Comparison of ENCODE assay signal across 16 cellular contexts in genomic region chr12:31742891-31743290, GRCh38. TPM values are rescaled to one million over a fixed set of nuclear protein-coding genes. Genes with fewer than 3 reads are reported as not detected.
DNase-seq lines count a peak whose midpoint lies in the region; ATAC-seq and TF ChIP-seq lines count a peak whose summit lies in the region.
"Had no signal": no experiment of that assay in that cellular context is flagged by ENCODE, and none has a peak within 500 bp of the region (broad histone marks: within the 10 kb centered on the region; RNA-seq: fewer than 3 reads in every experiment).

No MANE protein-coding gene starts in this region.

- no peak overlapping the region for H3K4ac ChIP-seq in trophoblast cell (ENCODE audit: low read depth, low read length)

- no peak overlapping the region for H2BK120ac ChIP-seq in trophoblast cell (ENCODE audit: insufficient read depth, low read length, poor library complexity)

- no peaks in the 10 kb centered on the region; the same call in 1 of the 2 replicates for H3K9me2 ChIP-seq in MM.1S (replicated peaks; ENCODE audit: insufficient read depth, low read length)
- no peaks in the 10 kb centered on the region for H3K9me2 ChIP-seq in SK-N-SH

- H3K4me1 Mint-ChIP-seq in T-helper 17 cell: peaks cover 29% of the 10 kb centered on the region
- H3K4me1 Mint-ChIP-seq in osteocyte (ENCODE audit: unreplicated experiment): peaks cover 14% of the 10 kb centered on the region

- no peaks in the 10 kb centered on the region for H3K9me3 Mint-ChIP-seq in osteocyte (ENCODE audit: unreplicated experiment)
- H3K9me3 Mint-ChIP-seq: activated T-cell treated with anti-CD3 and anti-CD28 coated beads, Interleukin-2, amount 50 U/mL, for 72 hours; stimulated activated naive CD8-positive, alpha-beta T cell treated with anti-CD3 and anti-CD28 coated beads, Interleukin-15, amount 100 ng/mL, for 72 hours had no signal

- CTCF ChIA-PET in SK-N-SH (lab: Yijun Ruan, JAX) (interaction anchor here (1.0 to 1.2 kb wide), 2 partner anchors 10 to 14 kb away, joined by 3 to 5 read pairs; partner anchors contain the start of gene AMN1), A673 (lab: Charles Lee) (no interaction called here)

- no CpG with 5 or more reads among the region's 1 CpG for WGBS in trophoblast cell (ENCODE audit: extremely low coverage, insufficient coverage, insufficient read length)
- 39% methylated on average over 1 of the region's 1 CpG for WGBS in SK-N-SH (ENCODE audit: low lambda C conversion rate)

- no peak for TF ChIP-seq EP300 in SK-N-SH (IDR thresholded peaks at IDR 0.05; ENCODE audit: borderline replicate concordance in 1 of 2, low read depth in 1 of 2, low read length in 1 of 2)

- no peak overlapping the region for H4K8ac ChIP-seq in trophoblast cell (ENCODE audit: low read depth, low read length)

- no peak overlapping the region for H3K14ac ChIP-seq in trophoblast cell (ENCODE audit: low read length)

- H3K36me3 ChIP-seq in DND-41 (ENCODE audit: insufficient read depth, low read length) (no peaks in the 10 kb centered on the region), MM.1S (replicated peaks; ENCODE audit: insufficient read depth, low read length) (no peaks in the 10 kb centered on the region), trophoblast cell (ENCODE audit: control insufficient read depth in 1 of 2, insufficient read depth in 2 of 2, low read length in 2 of 2) (no peaks in the 10 kb centered on the region), SK-N-SH (replicated peaks in 1 of 2; ENCODE audit: control insufficient read depth in 1 of 2, insufficient read depth in 2 of 2, low read length in 1 of 2) (no peaks in the 10 kb centered on the region), A673 (ENCODE audit: insufficient read depth, low read length, poor library complexity, severe bottlenecking) (no peaks in the 10 kb centered on the region)

- H4K20me1 ChIP-seq in DND-41 (ENCODE audit: insufficient read depth, low read length): no peaks in the 10 kb centered on the region
- H4K20me1 ChIP-seq in MM.1S (ENCODE audit: insufficient read depth, low read length): no peaks in the 10 kb centered on the region
- no peaks in the 10 kb centered on the region for H4K20me1 ChIP-seq in SK-N-SH (ENCODE audit: insufficient read depth)

- DNase-seq in DND-41 (no peak), MM.1S (peak; percentile 38), T-helper 17 cell (no peak), trophoblast cell (no peak), SK-N-SH (no peak), A673 (ENCODE audit: low spot score) (no peak), osteocyte (ENCODE audit: extremely low spot score, unreplicated experiment) (no peak)
- DNase-seq: activated CD4-positive, alpha-beta T cell treated with anti-CD3 and anti-CD28 coated beads for 36 hours; activated T-cell treated with anti-CD3 and anti-CD28 coated beads, Interleukin-2, amount 50 U/mL, for 72 hours; amygdala; foreskin fibroblast; NCI-H1105; NCI-H510A treated with DMSO at 0.1 percent for 48 hours; stimulated activated naive CD8-positive, alpha-beta T cell treated with anti-CD3 and anti-CD28 coated beads, Interleukin-15, amount 100 ng/mL, for 72 hours had no signal

- H3K27ac ChIP-seq in DND-41 (ENCODE audit: low read length) (peak overlapping the region; percentile 48), MM.1S (ENCODE audit: low read length) (no peak overlapping the region), trophoblast cell (ENCODE audit: low read depth, low read length) (no peak overlapping the region), SK-N-SH (ENCODE audit: low read depth in 2 of 2, low read length in 1 of 2) (no peak overlapping the region), A673 (ENCODE audit: low read depth, low read length, poor library complexity, severe bottlenecking) (no peak overlapping the region)
- H3K27ac ChIP-seq: SK-N-MC had no signal

- TF ChIP-seq RAD21 in SK-N-SH (IDR thresholded peaks at IDR 0.05; ENCODE audit: low read length): no peak

- no peak overlapping the region for H2BK5ac ChIP-seq in trophoblast cell (ENCODE audit: low read depth, low read length, poor library complexity)

- H3K27me3 ChIP-seq in DND-41 (ENCODE audit: insufficient read depth, low read length, poor library complexity): no peaks in the 10 kb centered on the region
- H3K27me3 ChIP-seq in MM.1S (replicated peaks; ENCODE audit: insufficient read depth, low read length): no peaks in the 10 kb centered on the region
- H3K27me3 ChIP-seq in trophoblast cell (ENCODE audit: insufficient read depth, low read length): no peaks in the 10 kb centered on the region
- H3K27me3 ChIP-seq in SK-N-SH (ENCODE audit: insufficient read depth): no peaks in the 10 kb centered on the region
- H3K27me3 ChIP-seq in A673 (replicated peaks; ENCODE audit: insufficient read depth, low read depth, low read length, poor library complexity): no peaks in the 10 kb centered on the region

- peaks cover 50% of the 10 kb centered on the region for H3K4me1 ChIP-seq in DND-41 (ENCODE audit: insufficient read depth, low read length)
- peaks cover 5% of the 10 kb centered on the region; the same call in 1 of the 2 replicates for H3K4me1 ChIP-seq in MM.1S (ENCODE audit: low read length)
- H3K4me1 ChIP-seq in trophoblast cell (ENCODE audit: control insufficient read depth in 1 of 2, insufficient read depth in 2 of 2, low read length in 2 of 2): no peaks in the 10 kb centered on the region
- H3K4me1 ChIP-seq in SK-N-SH (ENCODE audit: control insufficient read depth in 1 of 2, insufficient read depth in 2 of 2, low read depth in 1 of 2, low read length in 1 of 2): peaks cover 0 to 16% of the 10 kb centered on the region in 2 experiments; a peak in 1 of 4 replicates
- H3K4me1 ChIP-seq in A673 (ENCODE audit: insufficient read depth, low read length, poor library complexity, severe bottlenecking): peaks cover 29% of the 10 kb centered on the region

- H3K27ac Mint-ChIP-seq in T-helper 17 cell (peak overlapping the region; percentile 83), osteocyte (ENCODE audit: unreplicated experiment) (no peak overlapping the region)
- H3K27ac Mint-ChIP-seq: activated CD4-positive, alpha-beta T cell treated with anti-CD3 and anti-CD28 coated beads for 36 hours; activated T-cell treated with anti-CD3 and anti-CD28 coated beads, Interleukin-2, amount 50 U/mL, for 72 hours; stimulated activated naive CD8-positive, alpha-beta T cell treated with anti-CD3 and anti-CD28 coated beads, Interleukin-15, amount 100 ng/mL, for 72 hours had no signal

- H3K79me2 ChIP-seq in DND-41 (ENCODE audit: insufficient read depth, low read length) (no peaks in the 10 kb centered on the region), MM.1S (ENCODE audit: low read length) (no peaks in the 10 kb centered on the region), trophoblast cell (ENCODE audit: control insufficient read depth, insufficient read depth, low read length, poor library complexity) (peaks cover 2% of the 10 kb centered on the region), SK-N-SH (ENCODE audit: insufficient read depth) (no peaks in the 10 kb centered on the region)

- H3K18ac ChIP-seq in trophoblast cell (ENCODE audit: low read length): no peak overlapping the region

- ATAC-seq in DND-41 (ENCODE audit: insufficient read depth, low read depth): no peak; the same call in 2 of the 3 replicates
- peak; percentile 45 for ATAC-seq in T-helper 17 cell
- no peak for ATAC-seq in GM21528 (IDR thresholded peaks at IDR 0.05; ENCODE audit: low FRiP score, unreplicated experiment)
- ATAC-seq: activated CD4-positive, alpha-beta T cell treated with anti-CD3 and anti-CD28 coated beads for 36 hours; activated T-cell treated with anti-CD3 and anti-CD28 coated beads, Interleukin-2, amount 50 U/mL, for 72 hours; stimulated activated naive CD8-positive, alpha-beta T cell treated with anti-CD3 and anti-CD28 coated beads, Interleukin-15, amount 100 ng/mL, for 72 hours had no signal

- H3K36me3 Mint-ChIP-seq in T-helper 17 cell (ENCODE audit: low read depth) (no peaks in the 10 kb centered on the region), osteocyte (ENCODE audit: unreplicated experiment) (no peaks in the 10 kb centered on the region)

- H3K9ac ChIP-seq in DND-41 (ENCODE audit: low read depth, low read length) (no peak overlapping the region), MM.1S (ENCODE audit: low read length) (no peak overlapping the region), trophoblast cell (ENCODE audit: low read length) (peak overlapping the region; percentile 1), SK-N-SH (no peak overlapping the region)

- no peak overlapping the region for H4K91ac ChIP-seq in trophoblast cell (ENCODE audit: low read depth, low read length)

- POLR2A ChIA-PET in SK-N-SH (lab: Yijun Ruan, JAX) (interaction anchor here (1.6 kb wide), 1 partner anchor 14 kb away, joined by 4 read pairs; the partner anchor contains the start of gene AMN1), A673 (lab: Charles Lee; ENCODE audit: low non-redundant PET) (no interaction called here)

- no peak overlapping the region for H2AK5ac ChIP-seq in trophoblast cell (ENCODE audit: low read length)

- H3K4me3 ChIP-seq in DND-41 (ENCODE audit: low read depth in 1 of 2, low read length in 2 of 2): no peak overlapping the region
- no peak overlapping the region for H3K4me3 ChIP-seq in MM.1S (ENCODE audit: low read length)
- H3K4me3 ChIP-seq in trophoblast cell (ENCODE audit: low read depth, low read length): no peak overlapping the region
- no peak overlapping the region for H3K4me3 ChIP-seq in SK-N-SH (ENCODE audit: low read depth in 2 of 2, low read length in 1 of 2)
- no peak overlapping the region for H3K4me3 ChIP-seq in A673 (ENCODE audit: low read depth, low read length, poor library complexity, severe bottlenecking)
- H3K4me3 ChIP-seq: SK-N-MC had no signal

- H3K27me3 Mint-ChIP-seq in T-helper 17 cell (no peaks in the 10 kb centered on the region), osteocyte (ENCODE audit: unreplicated experiment) (no peaks in the 10 kb centered on the region)
- H3K27me3 Mint-ChIP-seq: activated CD4-positive, alpha-beta T cell treated with anti-CD3 and anti-CD28 coated beads for 36 hours; stimulated activated naive CD8-positive, alpha-beta T cell treated with anti-CD3 and anti-CD28 coated beads, Interleukin-15, amount 100 ng/mL, for 72 hours had no signal

- H3K9me3 ChIP-seq in DND-41 (ENCODE audit: insufficient read depth, low read length, severe bottlenecking) (no peaks in the 10 kb centered on the region), MM.1S (replicated peaks; ENCODE audit: insufficient read depth, low read length) (no peaks in the 10 kb centered on the region), T-helper 17 cell (ENCODE audit: control insufficient read depth, low read length, poor library complexity, severe bottlenecking) (no peaks in the 10 kb centered on the region), trophoblast cell (ENCODE audit: insufficient read depth, low read depth, low read length) (peaks cover 2% of the 10 kb centered on the region), SK-N-SH (no peaks in the 10 kb centered on the region), A673 (ENCODE audit: low read depth, low read length, poor library complexity, severe bottlenecking) (no peaks in the 10 kb centered on the region)

- H3F3A ChIP-seq in MM.1S (ENCODE audit: insufficient read depth, low read length) (no peaks in the 10 kb centered on the region), SK-N-SH (replicated peaks; ENCODE audit: insufficient read depth) (no peaks in the 10 kb centered on the region)

- H2BK12ac ChIP-seq in trophoblast cell (ENCODE audit: low read length): no peak overlapping the region

- no peaks in the 10 kb centered on the region for H3K79me1 ChIP-seq in trophoblast cell (ENCODE audit: low read length)

- H3K4me2 ChIP-seq in DND-41 (ENCODE audit: insufficient read depth, low read length) (no peak overlapping the region), MM.1S (ENCODE audit: low read depth, low read length) (no peak overlapping the region), trophoblast cell (ENCODE audit: low read length) (no peak overlapping the region), SK-N-SH (no peak overlapping the region)

- no peak overlapping the region for H3K23ac ChIP-seq in trophoblast cell (ENCODE audit: low read length)

- BruUV-seq in A673 (replicated peaks; lab: Mats Ljungman, UMichigan): no TSS peak

- no peak overlapping the region for H3K4me3 Mint-ChIP-seq in T-helper 17 cell
- H3K4me3 Mint-ChIP-seq in osteocyte (ENCODE audit: unreplicated experiment): no peak overlapping the region
- H3K4me3 Mint-ChIP-seq: activated CD4-positive, alpha-beta T cell treated with anti-CD3 and anti-CD28 coated beads for 36 hours; activated T-cell treated with anti-CD3 and anti-CD28 coated beads, Interleukin-2, amount 50 U/mL, for 72 hours; stimulated activated naive CD8-positive, alpha-beta T cell treated with anti-CD3 and anti-CD28 coated beads, Interleukin-15, amount 100 ng/mL, for 72 hours had no signal

- TF ChIP-seq CTCF in DND-41 (IDR thresholded peaks at IDR 0.05; ENCODE audit: borderline replicate concordance, extremely low read depth, low read length, poor library complexity, severe bottlenecking): peak; percentile 23
- TF ChIP-seq CTCF in MM.1S (IDR thresholded peaks at IDR 0.05; ENCODE audit: low read length): no peak
- TF ChIP-seq CTCF in SK-N-SH (IDR thresholded peaks at IDR 0.05): no peak
- TF ChIP-seq CTCF in A673 (conservative IDR thresholded peaks at IDR 0.05; ENCODE audit: low read depth, low read length): no peak
- TF ChIP-seq CTCF in osteocyte (IDR thresholded peaks at IDR 0.05): no peak

- intact Hi-C loops in A673 (cut with micrococcal nuclease; ENCODE audit: unreplicated experiment): no loop called here

- H4K12ac ChIP-seq in trophoblast cell (ENCODE audit: low read depth, low read length): no peak overlapping the region

- peak overlapping the region; percentile 21; the same call in 1 of the 2 replicates for H2AFZ ChIP-seq in DND-41 (ENCODE audit: low read depth, low read length)
- no peak overlapping the region for H2AFZ ChIP-seq in MM.1S (ENCODE audit: low read length)
- H2AFZ ChIP-seq in trophoblast cell (ENCODE audit: insufficient read depth, low read length, poor library complexity): no peak overlapping the region
- H2AFZ ChIP-seq in SK-N-SH (ENCODE audit: low read depth): no peak overlapping the region

RNA-seq across cellular contexts. Expression of gene AMN1, which starts 14.1 kb away (rescaled TPM):
- total RNA-seq in T-helper 17 cell: 1 to 10 TPM; 2.0 to 4.6 TPM
- 5.4 and 6.1 TPM in 2 replicates for polyA plus RNA-seq in trophoblast cell (2013)
- 8.6 and 11.6 TPM in 2 replicates for polyA plus RNA-seq in SK-N-SH (2012; rRNA removed)
- 14.1 and 20.2 TPM in 2 replicates for polyA plus RNA-seq in SK-N-SH (2012; cell fraction: cytosol; rRNA removed)
- 4.7 and 7.5 TPM in 2 replicates for polyA plus RNA-seq in SK-N-SH (2012; cell fraction: nucleus; rRNA removed)
- total RNA-seq in A673 (2021): 15.8 and 17.9 TPM in 2 replicates
- total RNA-seq in osteocyte: 5.3 and 8.5 TPM in 2 replicates
